20 cellular contexts compared by ENCODE assay signal in genomic region chr12:90076851-90077319, GRCh38.
DNase-seq lines count a peak whose midpoint lies in the region; ATAC-seq and TF ChIP-seq lines count a peak whose summit lies in the region.
"Had no signal": no experiment of that assay in that cellular context is flagged by ENCODE, and none has a peak within 500 bp of the region (broad histone marks: within the 10 kb centered on the region; RNA-seq: fewer than 3 reads in every experiment).

No MANE protein-coding gene starts in this region.

- no peak for TF ChIP-seq CTCF in ovary (IDR thresholded peaks at IDR 0.05)

- DNase-seq in activated CD4-positive, alpha-beta T cell treated with anti-CD3 and anti-CD28 coated beads, Interleukin-2, amount 10 ng/mL, durations not matched to agents 24 days and 14 days: peak; percentile 48
- no peak for DNase-seq in activated CD4-positive, alpha-beta T cell treated with anti-CD3 and anti-CD28 coated beads for 4 hours
- DNase-seq in activated CD8-positive, alpha-beta T cell treated with anti-CD3 and anti-CD28 coated beads, Interleukin-2, amount 10 ng/mL, durations not matched to agents 7 days and 5 days: no peak
- DNase-seq in putamen (ENCODE audit: low spot score) (peak; percentile 74), HuH-7 (ENCODE audit: low spot score) (no peak), ovary (no peak)
- DNase-seq: amniotic stem cell; erythroblast; Kasumi-1; kidney; naive B cell; pancreas; sigmoid colon; stimulated activated naive B cell treated with anti-CD40 and anti-IgM and Interleukin-4, amounts not matched to agents 10 μg/mL and 1 μg/mL and 100 μg/mL, for 72 hours; SW 1271; tibial artery had no signal

- H3K9me3 ChIP-seq in KOPT-K1 (ENCODE audit: insufficient read depth, low read length, poor library complexity, severe bottlenecking) (no peaks in the 10 kb centered on the region), ovary (no peaks in the 10 kb centered on the region)
- H3K9me3 ChIP-seq: pancreas, sigmoid colon, tibial artery had no signal

- WGBS in ovary, 3 donors: 59 to 93% (median 89%) methylated on average over 3 of the region's 3 CpGs

- peaks cover 11% of the 10 kb centered on the region for H3K27me3 Mint-ChIP-seq in activated CD4-positive, alpha-beta T cell treated with anti-CD3 and anti-CD28 coated beads, Interleukin-2, amount 10 ng/mL, durations not matched to agents 24 days and 14 days
- peaks cover 8% of the 10 kb centered on the region for H3K27me3 Mint-ChIP-seq in activated CD8-positive, alpha-beta T cell treated with anti-CD3 and anti-CD28 coated beads, Interleukin-2, amount 10 ng/mL, durations not matched to agents 7 days and 5 days (ENCODE audit: low read depth)

- no peak overlapping the region for H3K4me3 Mint-ChIP-seq in activated CD4-positive, alpha-beta T cell treated with anti-CD3 and anti-CD28 coated beads, Interleukin-2, amount 10 ng/mL, durations not matched to agents 24 days and 14 days
- H3K4me3 Mint-ChIP-seq in activated CD8-positive, alpha-beta T cell treated with anti-CD3 and anti-CD28 coated beads, Interleukin-2, amount 10 ng/mL, durations not matched to agents 7 days and 5 days: no peak overlapping the region
- H3K4me3 Mint-ChIP-seq: naive B cell; stimulated activated naive B cell treated with anti-CD40 and anti-IgM and Interleukin-4, amounts not matched to agents 10 μg/mL and 1 μg/mL and 100 μg/mL, for 72 hours had no signal

- peak overlapping the region; percentile 25 for H3K27ac ChIP-seq in KOPT-K1 (ENCODE audit: low read depth, low read length, poor library complexity, severe bottlenecking)
- no peak overlapping the region for H3K27ac ChIP-seq in ovary
- H3K27ac ChIP-seq: pancreas, sigmoid colon, tibial artery had no signal

- peaks cover 7% of the 10 kb centered on the region for H3K4me1 Mint-ChIP-seq in activated CD4-positive, alpha-beta T cell treated with anti-CD3 and anti-CD28 coated beads, Interleukin-2, amount 10 ng/mL, durations not matched to agents 24 days and 14 days
- H3K4me1 Mint-ChIP-seq in activated CD8-positive, alpha-beta T cell treated with anti-CD3 and anti-CD28 coated beads, Interleukin-2, amount 10 ng/mL, durations not matched to agents 7 days and 5 days (ENCODE audit: low read depth): peaks cover 15% of the 10 kb centered on the region

- no peaks in the 10 kb centered on the region for H3K36me3 ChIP-seq in KOPT-K1 (ENCODE audit: insufficient read depth, low read length)
- no peaks in the 10 kb centered on the region for H3K36me3 ChIP-seq in ovary
- H3K36me3 ChIP-seq: pancreas, sigmoid colon, tibial artery had no signal

- H3K4me1 ChIP-seq in ovary (ENCODE audit: insufficient read depth): no peaks in the 10 kb centered on the region
- H3K4me1 ChIP-seq: pancreas, sigmoid colon, tibial artery had no signal

- CTCF ChIA-PET in activated CD8-positive, alpha-beta T cell treated with anti-CD3 and anti-CD28 coated beads, Interleukin-2, amount 10 ng/mL, durations not matched to agents 7 days and 5 days (lab: Charles Lee): interaction anchor here (1.4 to 1.6 kb wide), 3 partner anchors 15 to 534 kb away, joined by 3 to 8 read pairs (median 4); no protein-coding TSS in a partner anchor

- H3K27ac Mint-ChIP-seq in activated CD4-positive, alpha-beta T cell treated with anti-CD3 and anti-CD28 coated beads, Interleukin-2, amount 10 ng/mL, durations not matched to agents 24 days and 14 days: no peak overlapping the region
- H3K27ac Mint-ChIP-seq in activated CD8-positive, alpha-beta T cell treated with anti-CD3 and anti-CD28 coated beads, Interleukin-2, amount 10 ng/mL, durations not matched to agents 7 days and 5 days: no peak overlapping the region
- H3K27ac Mint-ChIP-seq: activated T-helper 2 cell treated with anti-CD3 and anti-CD28 coated beads, Interferon-gamma antibody, Interleukin-2, Interleukin-4, amounts not matched to agents 10 μg/mL and 5 μg/mL and 100 μg/mL, durations not matched to agents 14 hours and 24 hours and 36 hours; naive B cell; stimulated activated naive B cell treated with anti-CD40 and anti-IgM and Interleukin-4, amounts not matched to agents 10 μg/mL and 1 μg/mL and 100 μg/mL, for 72 hours had no signal

- no peak for TF ChIP-seq EP300 in ovary (IDR thresholded peaks at IDR 0.05)

- no peaks in the 10 kb centered on the region for H3K36me3 Mint-ChIP-seq in activated CD4-positive, alpha-beta T cell treated with anti-CD3 and anti-CD28 coated beads, Interleukin-2, amount 10 ng/mL, durations not matched to agents 24 days and 14 days (ENCODE audit: low read depth)
- H3K36me3 Mint-ChIP-seq in activated CD8-positive, alpha-beta T cell treated with anti-CD3 and anti-CD28 coated beads, Interleukin-2, amount 10 ng/mL, durations not matched to agents 7 days and 5 days (ENCODE audit: low read depth): no peaks in the 10 kb centered on the region

- H3K4me3 ChIP-seq in ovary: no peak overlapping the region
- H3K4me3 ChIP-seq: lung, pancreas, sigmoid colon, tibial artery had no signal

- H3K27me3 ChIP-seq in ovary: no peaks in the 10 kb centered on the region
- H3K27me3 ChIP-seq: pancreas, sigmoid colon, tibial artery had no signal

- POLR2A ChIA-PET in activated CD8-positive, alpha-beta T cell treated with anti-CD3 and anti-CD28 coated beads, Interleukin-2, amount 10 ng/mL, durations not matched to agents 7 days and 5 days (lab: Charles Lee): no interaction called here

- peaks cover 7% of the 10 kb centered on the region for H3K9me3 Mint-ChIP-seq in activated CD4-positive, alpha-beta T cell treated with anti-CD3 and anti-CD28 coated beads, Interleukin-2, amount 10 ng/mL, durations not matched to agents 24 days and 14 days
- no peaks in the 10 kb centered on the region for H3K9me3 Mint-ChIP-seq in activated CD8-positive, alpha-beta T cell treated with anti-CD3 and anti-CD28 coated beads, Interleukin-2, amount 10 ng/mL, durations not matched to agents 7 days and 5 days (ENCODE audit: insufficient read depth)
- H3K9me3 Mint-ChIP-seq: activated T-helper 2 cell treated with anti-CD3 and anti-CD28 coated beads, Interferon-gamma antibody, Interleukin-2, Interleukin-4, amounts not matched to agents 10 μg/mL and 5 μg/mL and 100 μg/mL, durations not matched to agents 14 hours and 24 hours and 36 hours had no signal

- TF ChIP-seq POLR2A in ovary (IDR thresholded peaks at IDR 0.05): no peak

- ATAC-seq in activated CD8-positive, alpha-beta T cell treated with anti-CD3 and anti-CD28 coated beads, Interleukin-2, amount 10 ng/mL, durations not matched to agents 7 days and 5 days: peak; percentile 33
- no peak for ATAC-seq in GM18517 (IDR thresholded peaks at IDR 0.05; ENCODE audit: unreplicated experiment)
- ATAC-seq: stimulated activated naive B cell treated with anti-CD40 and anti-IgM and Interleukin-4, amounts not matched to agents 10 μg/mL and 1 μg/mL and 100 μg/mL, for 72 hours had no signal

- intact Hi-C loops in activated CD4-positive, alpha-beta T cell treated with anti-CD3 and anti-CD28 coated beads, Interleukin-2, amount 10 ng/mL, durations not matched to agents 24 days and 14 days (cut with micrococcal nuclease): no loop called here
- intact Hi-C loops in ovary (cut with DNase I): no loop called here

Comparison
In these comparisons a context has a peak if more than half of its experiments do, and no peak if none do; other contexts are left out.
1. DNase-seq: peak in activated CD4-positive, alpha-beta T cell treated with anti-CD3 and anti-CD28 coated beads, Interleukin-2, amount 10 ng/mL, durations not matched to agents 24 days and 14 days (single experiment) and putamen (single experiment); none in activated CD4-positive, alpha-beta T cell treated with anti-CD3 and anti-CD28 coated beads for 4 hours (0 of 2), activated CD8-positive, alpha-beta T cell treated with anti-CD3 and anti-CD28 coated beads, Interleukin-2, amount 10 ng/mL, durations not matched to agents 7 days and 5 days (single experiment), HuH-7 (single experiment) and ovary (0 of 5).